ENCODE assay signal across 8 cellular contexts in genomic region chr22:37166675-37167066, GRCh38. TPM values are rescaled to one million over a fixed set of nuclear protein-coding genes. Genes with fewer than 3 reads are reported as not detected.
A peak's percentile ranks its signal among the peaks of the same experiment; 100 is the strongest.
DNase-seq lines count a peak whose midpoint lies in the region; ATAC-seq lines count a peak whose summit lies in the region.

No MANE protein-coding gene starts in this region.

- peaks cover 2% of the 10 kb centered on the region for H3K36me3 Mint-ChIP-seq in T-helper 1 cell treated with Interleukin-12 subunit alpha and Interleukin-12 subunit beta and Interleukin-4 antibody, amounts not matched to agents 30 μg/mL and 1 μg/mL, for 36 hours (ENCODE audit: low read depth)
- no peaks in the 10 kb centered on the region for H3K36me3 Mint-ChIP-seq in activated naive CD8-positive, alpha-beta T cell treated with anti-CD3 and anti-CD28 coated beads, Interleukin-2, amount 50 U/mL, for 24 hours (ENCODE audit: low read depth)

- intact Hi-C loops in left cardiac atrium (cut with DNase I), result loop anchor here in 1 of 2 donors (1.0 kb wide), 1 partner anchor 32 kb away; no protein-coding TSS in a partner anchor
- intact Hi-C loops in aorta (cut with DNase I), result loop anchor here (1.0 to 2.0 kb wide), 2 partner anchors 31 to 32 kb away; no protein-coding TSS in a partner anchor

- peaks cover 66% of the 10 kb centered on the region for H3K4me1 Mint-ChIP-seq in T-helper 1 cell treated with Interleukin-12 subunit alpha and Interleukin-12 subunit beta and Interleukin-4 antibody, amounts not matched to agents 30 μg/mL and 1 μg/mL, for 36 hours (ENCODE audit: low read depth)
- peaks cover 87% of the 10 kb centered on the region for H3K4me1 Mint-ChIP-seq in activated naive CD8-positive, alpha-beta T cell treated with anti-CD3 and anti-CD28 coated beads, Interleukin-2, amount 50 U/mL, for 24 hours

- no peaks in the 10 kb centered on the region for H3K27me3 ChIP-seq in aorta (ENCODE audit: control insufficient read depth in 1 of 2, insufficient read depth in 2 of 2, low read length in 1 of 2)

- WGBS in aorta, 2 donors, result 14 to 15% methylated on average over 13 of the region's 13 CpGs

- no peaks in the 10 kb centered on the region for H3K27me3 Mint-ChIP-seq in T-helper 1 cell treated with Interleukin-12 subunit alpha and Interleukin-12 subunit beta and Interleukin-4 antibody, amounts not matched to agents 30 μg/mL and 1 μg/mL, for 36 hours (ENCODE audit: low read depth)
- H3K27me3 Mint-ChIP-seq in activated naive CD8-positive, alpha-beta T cell treated with anti-CD3 and anti-CD28 coated beads, Interleukin-2, amount 50 U/mL, for 24 hours, result peaks cover 2% of the 10 kb centered on the region

- no peak overlapping the region for H3K27ac ChIP-seq in aorta (ENCODE audit: low read depth in 1 of 2, low read length in 2 of 2)

- no peak for ATAC-seq in activated naive CD8-positive, alpha-beta T cell treated with anti-CD3 and anti-CD28 coated beads, Interleukin-2, amount 50 U/mL, for 24 hours
- ATAC-seq in left cardiac atrium (peak; percentile 92), aorta (ENCODE audit: low FRiP score) (peak; percentile 91), GM18498 (IDR thresholded peaks at IDR 0.05; ENCODE audit: unreplicated experiment) (no peak)

- H3K4me3 Mint-ChIP-seq in T-helper 1 cell treated with Interleukin-12 subunit alpha and Interleukin-12 subunit beta and Interleukin-4 antibody, amounts not matched to agents 30 μg/mL and 1 μg/mL, for 36 hours, result peak overlapping the region; percentile 56
- peak overlapping the region; percentile 73 for H3K4me3 Mint-ChIP-seq in activated naive CD8-positive, alpha-beta T cell treated with anti-CD3 and anti-CD28 coated beads, Interleukin-2, amount 50 U/mL, for 24 hours

- peaks cover 4% of the 10 kb centered on the region for H3K9me3 Mint-ChIP-seq in T-helper 1 cell treated with Interleukin-12 subunit alpha and Interleukin-12 subunit beta and Interleukin-4 antibody, amounts not matched to agents 30 μg/mL and 1 μg/mL, for 36 hours
- no peaks in the 10 kb centered on the region for H3K9me3 Mint-ChIP-seq in activated naive CD8-positive, alpha-beta T cell treated with anti-CD3 and anti-CD28 coated beads, Interleukin-2, amount 50 U/mL, for 24 hours

- no peaks in the 10 kb centered on the region for H3K9me3 ChIP-seq in aorta (ENCODE audit: control insufficient read depth, low read length)

- no peaks in the 10 kb centered on the region for H3K36me3 ChIP-seq in aorta (ENCODE audit: control insufficient read depth in 1 of 2, insufficient read depth in 2 of 2, low read length in 1 of 2)

- no peaks in the 10 kb centered on the region for H3K4me1 ChIP-seq in aorta (ENCODE audit: control insufficient read depth in 1 of 2, insufficient read depth in 2 of 2, low read length in 2 of 2)

- DNase-seq in DMS114 treated with DMSO at 0.1 percent for 48 hours (lab: John Stamatoyannopoulos, UW; ENCODE audit: unreplicated experiment) (peak; percentile 32), KG1 (lab: John Stamatoyannopoulos, UW) (peak; percentile 41), left cardiac atrium (peak; percentile 89), retina (peak; percentile 89), aorta (peak; percentile 92 to 95)
- peak; percentile 91 for DNase-seq in activated naive CD8-positive, alpha-beta T cell treated with anti-CD3 and anti-CD28 coated beads, Interleukin-2, amount 50 U/mL, for 24 hours

- peak overlapping the region; percentile 75 for H3K27ac Mint-ChIP-seq in T-helper 1 cell treated with Interleukin-12 subunit alpha and Interleukin-12 subunit beta and Interleukin-4 antibody, amounts not matched to agents 30 μg/mL and 1 μg/mL, for 36 hours
- peak overlapping the region; percentile 78 for H3K27ac Mint-ChIP-seq in activated naive CD8-positive, alpha-beta T cell treated with anti-CD3 and anti-CD28 coated beads, Interleukin-2, amount 50 U/mL, for 24 hours

- H3K4me3 ChIP-seq in aorta (ENCODE audit: low read length in 2 of 2), result no peak overlapping the region

RNA-seq across cellular contexts. Expression of gene IL2RB, which starts 17.0 kb away (rescaled TPM):
- total RNA-seq in left cardiac atrium, result 1 to 10 TPM in 1 of 2 donors, under 1 TPM in 1; 0.34 to 2.0 TPM
- total RNA-seq in aorta, result 1 to 10 TPM; 2.0 to 4.5 TPM
- 1 to 10 TPM in 1 of 2 donors, under 1 TPM in 1; 0.23 to 1.3 TPM for polyA plus RNA-seq in aorta

RNA-seq across cellular contexts. Expression of gene C1QTNF6, which starts 21.4 kb away (rescaled TPM):
- 1 to 10 TPM; 1.8 to 2.9 TPM for total RNA-seq in left cardiac atrium
- 1 to 10 TPM; 2.4 to 7.0 TPM for total RNA-seq in aorta
- 10 to 100 TPM in 1 of 2 donors, 1 to 10 TPM in 1; 3.1 to 11.9 TPM for polyA plus RNA-seq in aorta

RNA-seq across cellular contexts. Expression of gene SSTR3, which starts 45.6 kb away (rescaled TPM):
- total RNA-seq in left cardiac atrium (not detected), aorta (not detected)
- polyA plus RNA-seq in aorta, result not detected

RNA-seq across cellular contexts. Expression of gene TMPRSS6, which starts 57.2 kb away (rescaled TPM):
- total RNA-seq in left cardiac atrium, result not detected
- total RNA-seq in aorta, result not detected
- not detected for polyA plus RNA-seq in aorta

Comparison
In these comparisons a context has a peak if more than half of its experiments do, and no peak if none do; other contexts are left out.
1. DNase-seq: peak in every context shown above with its lines; median percentile 94 in aorta; 91 in activated naive CD8-positive, alpha-beta T cell treated with anti-CD3 and anti-CD28 coated beads, Interleukin-2, amount 50 U/mL, for 24 hours; 89 in left cardiac atrium; 89 in retina; 41 in KG1; 32 in DMS114 treated with DMSO at 0.1 percent for 48 hours.
2. ATAC-seq: peak in left cardiac atrium (2 of 2) and aorta (single experiment); none in activated naive CD8-positive, alpha-beta T cell treated with anti-CD3 and anti-CD28 coated beads, Interleukin-2, amount 50 U/mL, for 24 hours (single experiment) and GM18498 (single experiment).